14 cellular contexts compared by ENCODE assay signal in genomic region chr4:104749062-104749461, GRCh38.
DNase-seq lines count a peak whose midpoint lies in the region; ATAC-seq, FAIRE-seq and TF ChIP-seq lines count a peak whose summit lies in the region.
"Had no signal": no experiment of that assay in that cellular context is flagged by ENCODE, and none has a peak within 500 bp of the region (broad histone marks: within the 10 kb centered on the region; RNA-seq: fewer than 3 reads in every experiment).

No MANE protein-coding gene starts in this region.

- peaks cover 8% of the 10 kb centered on the region for H3K27me3 Mint-ChIP-seq in type B pancreatic cell
- H3K27me3 Mint-ChIP-seq: activated CD8-positive, alpha-beta memory T cell treated with anti-CD3 and anti-CD28 coated beads, Interleukin-2, amount 10 ng/mL, durations not matched to agents 7 days and 5 days had no signal

- no peaks in the 10 kb centered on the region for H3K4me1 Mint-ChIP-seq in type B pancreatic cell (ENCODE audit: unreplicated experiment)

- no peaks in the 10 kb centered on the region for H3K4me1 ChIP-seq in A549

- DNase-seq in A549 (ENCODE audit: low read depth in 1 of 2, low spot score in 1 of 2) (peak in 1 of 2 experiments; percentile 22), RPMI8226 (peak; percentile 12), amniotic stem cell (lab: John Stamatoyannopoulos, UW) (no peak), GOT3 (lab: John Stamatoyannopoulos, UW) (no peak), type B pancreatic cell (ENCODE audit: extremely low spot score, unreplicated experiment) (no peak)
- no peak for DNase-seq in activated CD4-positive, CD25-positive, alpha-beta regulatory T cell (lab: John Stamatoyannopoulos, UW)
- DNase-seq: activated CD8-positive, alpha-beta memory T cell treated with anti-CD3 and anti-CD28 coated beads, Interleukin-2, amount 10 ng/mL, durations not matched to agents 7 days and 5 days; AML-193; mucosa of descending colon; NCI-H2227 treated with DMSO at 0.1 percent for 48 hours; stimulated activated CD4-positive, alpha-beta T cell treated with anti-CD3 and anti-CD28 coated beads, Interleukin-15, amount 100 ng/mL, for 24 hours had no signal

- TF ChIP-seq EP300 in A549 (IDR thresholded peaks at IDR 0.05) = no peak

- no peaks in the 10 kb centered on the region for H3K9me3 ChIP-seq in A549
- H3K9me3 ChIP-seq: mucosa of descending colon had no signal

- no peak overlapping the region for H3K27ac Mint-ChIP-seq in type B pancreatic cell
- H3K27ac Mint-ChIP-seq: activated CD8-positive, alpha-beta memory T cell treated with anti-CD3 and anti-CD28 coated beads, Interleukin-2, amount 10 ng/mL, durations not matched to agents 7 days and 5 days had no signal

- peak overlapping the region; percentile 15; the same call in 1 of the 3 replicates for H3K4me2 ChIP-seq in A549

- H3K36me3 Mint-ChIP-seq in type B pancreatic cell = no peaks in the 10 kb centered on the region
- H3K36me3 Mint-ChIP-seq: activated CD8-positive, alpha-beta memory T cell treated with anti-CD3 and anti-CD28 coated beads, Interleukin-2, amount 10 ng/mL, durations not matched to agents 7 days and 5 days had no signal

- 83% methylated on average over 3 of the region's 3 CpGs for WGBS in A549 (ENCODE audit: missing lambda C conversion rate)

- no peak for TF ChIP-seq CTCF in A549 (IDR thresholded peaks at IDR 0.05)
- no peak for TF ChIP-seq CTCF in type B pancreatic cell (conservative IDR thresholded peaks at IDR 0.05)

- POLR2A ChIA-PET in A549 (lab: Yijun Ruan, JAX) = no interaction called here

- no peak for TF ChIP-seq RAD21 in A549 (conservative IDR thresholded peaks at IDR 0.05 in 1 of 2, IDR thresholded peaks at IDR 0.05 in 1 of 2)

- FAIRE-seq in A549 (lab: Jason Lieb, UNC) = no peak
- FAIRE-seq: colon had no signal

- no peak overlapping the region for H3K27ac ChIP-seq in A549

- CTCF ChIA-PET in A549 (lab: Yijun Ruan, JAX) = no interaction called here

- ATAC-seq in A549 (no peak), GM19351 (IDR thresholded peaks at IDR 0.05; ENCODE audit: unreplicated experiment) (peak; percentile 33), HG03196 (IDR thresholded peaks at IDR 0.05; ENCODE audit: unreplicated experiment) (peak; percentile 31)
- ATAC-seq: activated CD8-positive, alpha-beta memory T cell treated with anti-CD3 and anti-CD28 coated beads, Interleukin-2, amount 10 ng/mL, durations not matched to agents 7 days and 5 days; mucosa of descending colon had no signal

- no peak overlapping the region for H3K4me3 ChIP-seq in A549
- H3K4me3 ChIP-seq: mucosa of descending colon had no signal

- no peak for TF ChIP-seq POLR2A in A549 (IDR thresholded peaks at IDR 0.05; ENCODE audit: low read length)

- peaks cover 4% of the 10 kb centered on the region for H3K9me3 Mint-ChIP-seq in type B pancreatic cell

- no peak overlapping the region for H3K4me3 Mint-ChIP-seq in type B pancreatic cell
- H3K4me3 Mint-ChIP-seq: activated CD8-positive, alpha-beta memory T cell treated with anti-CD3 and anti-CD28 coated beads, Interleukin-2, amount 10 ng/mL, durations not matched to agents 7 days and 5 days had no signal

TF ChIP-seq in A549, 52 proteins besides CTCF, POLR2A, EP300 and RAD21:
- TF ChIP-seq EHMT2 (IDR thresholded peaks at IDR 0.05; ENCODE audit: low read depth) (no peak), HDAC2 (IDR thresholded peaks at IDR 0.05) (no peak), ZSCAN20 (CRISPR knock-in tag; IDR thresholded peaks at IDR 0.05) (no peak), MYC (IDR thresholded peaks at IDR 0.05; ENCODE audit: borderline replicate concordance, low read length) (no peak), TP53 (CRISPR knock-in tag; IDR thresholded peaks at IDR 0.05) (no peak)
- TF ChIP-seq, protein P1, sequence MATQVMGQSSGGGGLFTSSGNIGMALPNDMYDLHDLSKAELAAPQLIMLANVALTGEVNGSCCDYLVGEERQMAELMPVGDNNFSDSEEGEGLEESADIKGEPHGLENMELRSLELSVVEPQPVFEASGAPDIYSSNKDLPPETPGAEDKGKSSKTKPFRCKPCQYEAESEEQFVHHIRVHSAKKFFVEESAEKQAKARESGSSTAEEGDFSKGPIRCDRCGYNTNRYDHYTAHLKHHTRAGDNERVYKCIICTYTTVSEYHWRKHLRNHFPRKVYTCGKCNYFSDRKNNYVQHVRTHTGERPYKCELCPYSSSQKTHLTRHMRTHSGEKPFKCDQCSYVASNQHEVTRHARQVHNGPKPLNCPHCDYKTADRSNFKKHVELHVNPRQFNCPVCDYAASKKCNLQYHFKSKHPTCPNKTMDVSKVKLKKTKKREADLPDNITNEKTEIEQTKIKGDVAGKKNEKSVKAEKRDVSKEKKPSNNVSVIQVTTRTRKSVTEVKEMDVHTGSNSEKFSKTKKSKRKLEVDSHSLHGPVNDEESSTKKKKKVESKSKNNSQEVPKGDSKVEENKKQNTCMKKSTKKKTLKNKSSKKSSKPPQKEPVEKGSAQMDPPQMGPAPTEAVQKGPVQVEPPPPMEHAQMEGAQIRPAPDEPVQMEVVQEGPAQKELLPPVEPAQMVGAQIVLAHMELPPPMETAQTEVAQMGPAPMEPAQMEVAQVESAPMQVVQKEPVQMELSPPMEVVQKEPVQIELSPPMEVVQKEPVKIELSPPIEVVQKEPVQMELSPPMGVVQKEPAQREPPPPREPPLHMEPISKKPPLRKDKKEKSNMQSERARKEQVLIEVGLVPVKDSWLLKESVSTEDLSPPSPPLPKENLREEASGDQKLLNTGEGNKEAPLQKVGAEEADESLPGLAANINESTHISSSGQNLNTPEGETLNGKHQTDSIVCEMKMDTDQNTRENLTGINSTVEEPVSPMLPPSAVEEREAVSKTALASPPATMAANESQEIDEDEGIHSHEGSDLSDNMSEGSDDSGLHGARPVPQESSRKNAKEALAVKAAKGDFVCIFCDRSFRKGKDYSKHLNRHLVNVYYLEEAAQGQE (IDR thresholded peaks at IDR 0.05) = no peak
- TF ChIP-seq, protein P2, sequence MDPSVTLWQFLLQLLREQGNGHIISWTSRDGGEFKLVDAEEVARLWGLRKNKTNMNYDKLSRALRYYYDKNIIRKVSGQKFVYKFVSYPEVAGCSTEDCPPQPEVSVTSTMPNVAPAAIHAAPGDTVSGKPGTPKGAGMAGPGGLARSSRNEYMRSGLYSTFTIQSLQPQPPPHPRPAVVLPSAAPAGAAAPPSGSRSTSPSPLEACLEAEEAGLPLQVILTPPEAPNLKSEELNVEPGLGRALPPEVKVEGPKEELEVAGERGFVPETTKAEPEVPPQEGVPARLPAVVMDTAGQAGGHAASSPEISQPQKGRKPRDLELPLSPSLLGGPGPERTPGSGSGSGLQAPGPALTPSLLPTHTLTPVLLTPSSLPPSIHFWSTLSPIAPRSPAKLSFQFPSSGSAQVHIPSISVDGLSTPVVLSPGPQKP (IDR thresholded peaks at IDR 0.05; ENCODE audit: low read depth, low read length) = no peak

Comparison
In these comparisons a context has a peak if more than half of its experiments do, and no peak if none do; other contexts are left out.
1. ATAC-seq: peak in GM19351 (single experiment) and HG03196 (single experiment); none in A549 (0 of 2).